Comparison of ENCODE assay signal across 8 cellular contexts in genomic region chr10:102802920-102803534, GRCh38. TPM values are rescaled to one million over a fixed set of nuclear protein-coding genes. Genes with fewer than 3 reads are reported as not detected.
A peak's percentile ranks its signal among the peaks of the same experiment; 100 is the strongest.
DNase-seq lines count a peak whose midpoint lies in the region; ATAC-seq, FAIRE-seq and TF ChIP-seq lines count a peak whose summit lies in the region.

No MANE protein-coding gene starts in this region.

- no peak overlapping the region for H3K27ac ChIP-seq in HCT116 (ENCODE audit: low read depth, low read length)
- H3K27ac ChIP-seq in keratinocyte (ENCODE audit: control insufficient read depth, insufficient read depth, low read length), result peak overlapping the region; percentile 74

- H3K27me3 ChIP-seq in HCT116 (ENCODE audit: insufficient read depth, low read length) (no peaks in the 10 kb centered on the region), keratinocyte (ENCODE audit: control insufficient read depth, extremely low read depth, insufficient read depth, low read length) (no peaks in the 10 kb centered on the region)

- H4K20me1 ChIP-seq in HCT116 (ENCODE audit: insufficient read depth) (no peaks in the 10 kb centered on the region), keratinocyte (ENCODE audit: control insufficient read depth, extremely low read depth, insufficient read depth, low read length) (no peaks in the 10 kb centered on the region)

- peak overlapping the region; percentile 90 to 94 for H3K27ac Mint-ChIP-seq in stimulated activated naive CD8-positive, alpha-beta T cell treated with anti-CD3 and anti-CD28 coated beads, Interleukin-15, amount 100 ng/mL, for 72 hours

- no peak for TF ChIP-seq RAD21 in HCT116 (IDR thresholded peaks at IDR 0.05; ENCODE audit: low read depth)

- H3K4me1 Mint-ChIP-seq in stimulated activated naive CD8-positive, alpha-beta T cell treated with anti-CD3 and anti-CD28 coated beads, Interleukin-15, amount 100 ng/mL, for 72 hours, result peaks cover 47% of the 10 kb centered on the region

- no peaks in the 10 kb centered on the region for H3K9me3 Mint-ChIP-seq in stimulated activated naive CD8-positive, alpha-beta T cell treated with anti-CD3 and anti-CD28 coated beads, Interleukin-15, amount 100 ng/mL, for 72 hours

- DNase-seq in A172 (ENCODE audit: low spot score) (peak; percentile 91), HCT116 (ENCODE audit: low read depth, low spot score) (no peak), astrocyte of the cerebellum (ENCODE audit: low read depth) (peak; percentile 95), keratinocyte (ENCODE audit: low read depth, low spot score) (no peak), cerebellar cortex (ENCODE audit: low spot score) (no peak), OCI-M1 (lab: John Stamatoyannopoulos, UW) (no peak), ecto neural progenitor cell (ENCODE audit: low spot score) (no peak)
- DNase-seq in stimulated activated naive CD8-positive, alpha-beta T cell treated with anti-CD3 and anti-CD28 coated beads, Interleukin-15, amount 100 ng/mL, for 72 hours, result peak in 1 of 2 donors; percentile 23

- H3K79me2 ChIP-seq in HCT116 (ENCODE audit: insufficient read depth, low read length) (no peaks in the 10 kb centered on the region), keratinocyte (ENCODE audit: control insufficient read depth, insufficient read depth, low read length) (no peaks in the 10 kb centered on the region)

- H3K4me3 Mint-ChIP-seq in stimulated activated naive CD8-positive, alpha-beta T cell treated with anti-CD3 and anti-CD28 coated beads, Interleukin-15, amount 100 ng/mL, for 72 hours, result peak overlapping the region; percentile 55 to 73

- 0 out of 2 replicates have a peak, but pooled peaks have one; percentile 20 for ATAC-seq in HCT116
- ATAC-seq in stimulated activated naive CD8-positive, alpha-beta T cell treated with anti-CD3 and anti-CD28 coated beads, Interleukin-15, amount 100 ng/mL, for 72 hours, result peak; percentile 92

- CTCF ChIA-PET in HCT116 (lab: Charles Lee), result no interaction called here

- no peaks in the 10 kb centered on the region for H3K4me1 ChIP-seq in HCT116 (ENCODE audit: control insufficient read depth in 1 of 2, insufficient read depth in 2 of 2, low read length in 2 of 2)
- H3K4me1 ChIP-seq in keratinocyte (ENCODE audit: control insufficient read depth, extremely low read depth, insufficient read depth, low read length), result peaks cover 28% of the 10 kb centered on the region

- H2AFZ ChIP-seq in HCT116 (ENCODE audit: low read depth, low read length, poor library complexity, severe bottlenecking) (no peak overlapping the region), keratinocyte (ENCODE audit: control insufficient read depth, low read length) (no peak overlapping the region)

- dilution Hi-C loops in keratinocyte (cut with MboI; ENCODE audit: extremely low pct_ligation_motif_present, low sequenced_read_pairs), result no loop called here

- intact Hi-C loops in HCT116 (cut with micrococcal nuclease), result no loop called here

- no peaks in the 10 kb centered on the region for H3K9me2 ChIP-seq in HCT116 (ENCODE audit: insufficient read depth)

- no peaks in the 10 kb centered on the region for H3K9me3 ChIP-seq in HCT116 (ENCODE audit: control insufficient read depth in 1 of 2, insufficient read depth in 1 of 2, low read depth in 1 of 2, low read length in 2 of 2)
- H3K9me3 ChIP-seq in keratinocyte (ENCODE audit: control insufficient read depth, low read depth, low read length), result no peaks in the 10 kb centered on the region

- TF ChIP-seq POLR2A in HCT116 (IDR thresholded peaks at IDR 0.05; ENCODE audit: borderline replicate concordance, extremely low read depth, insufficient read depth, insufficient read length), result no peak

- no TSS peak for BruUV-seq in HCT116 (replicated peaks; lab: Mats Ljungman, UMichigan)

- no peaks in the 10 kb centered on the region for H3K9me1 ChIP-seq in keratinocyte (ENCODE audit: control insufficient read depth, extremely low read depth, insufficient read depth, low read length)

- peaks cover 3 to 4% of the 10 kb centered on the region in 2 experiments; a peak in 2 of 4 replicates for H3K36me3 ChIP-seq in HCT116 (ENCODE audit: control insufficient read depth in 1 of 2, insufficient read depth in 2 of 2, low read length in 2 of 2)
- H3K36me3 ChIP-seq in keratinocyte (ENCODE audit: control insufficient read depth in 2 of 2, extremely low read depth in 1 of 2, insufficient read depth in 2 of 2, low read length in 2 of 2), result peaks cover 18 to 21% of the 10 kb centered on the region in 2 experiments

- RAD21 ChIA-PET in HCT116 (lab: Charles Lee; ENCODE audit: low non-redundant PET in 1 of 2, low total read pairs in 2 of 2, uncharacterized antibody in 2 of 2, unreplicated experiment in 2 of 2), result no interaction called here

- H3K4me3 ChIP-seq in HCT116 (replicated peaks in 1 of 2; ENCODE audit: low read depth in 1 of 2, low read length in 2 of 2) (no peak overlapping the region), astrocyte of the cerebellum (ENCODE audit: low read depth, low read length) (no peak overlapping the region), keratinocyte (ENCODE audit: control insufficient read depth in 2 of 3, extremely low read depth in 1 of 3, insufficient read depth in 2 of 3, low read depth in 1 of 3, low read length in 3 of 3) (no peak overlapping the region)

- no peak for FAIRE-seq in keratinocyte (lab: Jason Lieb, UNC)

- H3K27me3 Mint-ChIP-seq in stimulated activated naive CD8-positive, alpha-beta T cell treated with anti-CD3 and anti-CD28 coated beads, Interleukin-15, amount 100 ng/mL, for 72 hours, result no peaks in the 10 kb centered on the region

- TF ChIP-seq CTCF in HCT116 (IDR thresholded peaks at IDR 0.05 in 2 of 3, conservative IDR thresholded peaks at IDR 0.05 in 1 of 3; ENCODE audit: borderline replicate concordance in 1 of 3, insufficient read depth in 1 of 3, low read depth in 2 of 3, low read length in 2 of 3) (no peak), astrocyte of the cerebellum (IDR thresholded peaks at IDR 0.05; ENCODE audit: low read depth, low read length, missing control alignments) (no peak), keratinocyte (optimal IDR thresholded peaks at IDR 0.05 in 1 of 3, IDR thresholded peaks at IDR 0.05 in 1 of 3, conservative IDR thresholded peaks at IDR 0.05 in 1 of 3; ENCODE audit: extremely low read depth in 1 of 3, insufficient read depth in 2 of 3, low read length in 3 of 3) (no peak)

- in situ Hi-C loops in astrocyte of the cerebellum (cut with HindIII; ENCODE audit: low sequenced_read_pairs), result no loop called here

- no peak overlapping the region for H3K4me2 ChIP-seq in HCT116 (ENCODE audit: low read length)
- no peak overlapping the region for H3K4me2 ChIP-seq in keratinocyte (ENCODE audit: control insufficient read depth, extremely low read depth, insufficient read depth, low read depth, low read length)

- H3K9ac ChIP-seq in HCT116 (ENCODE audit: low read length) (no peak overlapping the region), keratinocyte (ENCODE audit: control insufficient read depth, extremely low read depth, insufficient read depth, low read length) (peak overlapping the region; percentile 24)

- POLR2A ChIA-PET in HCT116 (lab: Charles Lee), result no interaction called here

TF ChIP-seq in HCT116, 20 proteins besides CTCF, POLR2A, EP300 and RAD21 (continues in another document):
- no peak for TF ChIP-seq SP1 (IDR thresholded peaks at IDR 0.05; ENCODE audit: low read depth)

RNA-seq across cellular contexts. Expression of gene CYP17A1, which starts 34.2 kb away (rescaled TPM):
- not detected in 2 replicates for total RNA-seq in A172 (2014; rRNA removed; shearing (Covaris generic))
- 4.0 TPM for total RNA-seq in HCT116 (2021; ENCODE audit: unreplicated experiment)
- 0.04 TPM in 2 replicates for polyA plus RNA-seq in HCT116 (2012)
- not detected in 3 replicates for polyA plus RNA-seq in keratinocyte
- not detected for polyA plus RNA-seq in keratinocyte (2011; ENCODE audit: low read depth)
- polyA plus RNA-seq in keratinocyte (2011; cell fraction: cytosol; rRNA removed), result not detected in 2 replicates
- not detected in 2 replicates for polyA plus RNA-seq in keratinocyte (2011; cell fraction: nucleus; rRNA removed)
- polyA plus RNA-seq in keratinocyte (2012; ENCODE audit: low replicate concordance), result not detected in 2 replicates
- not detected in 3 replicates for polyA minus RNA-seq in keratinocyte
- polyA minus RNA-seq in keratinocyte (2011; cell fraction: cytosol; rRNA and poly(A)+ RNA removed), result not detected
- not detected in 2 replicates for polyA minus RNA-seq in keratinocyte (2011; cell fraction: nucleus; rRNA and poly(A)+ RNA removed)

RNA-seq across cellular contexts. Expression of gene BORCS7, which starts 51.0 kb away (rescaled TPM):
- total RNA-seq in A172 (2014; rRNA removed; shearing (Covaris generic)), result 18.9 and 21.9 TPM in 2 replicates
- 15.9 TPM for total RNA-seq in HCT116 (2021; ENCODE audit: unreplicated experiment)
- 16.4 and 18.4 TPM in 2 replicates for polyA plus RNA-seq in HCT116 (2012)
- 19.8 to 25.9 TPM (median 24.4 TPM) in 3 replicates for polyA plus RNA-seq in keratinocyte
- 10.3 TPM for polyA plus RNA-seq in keratinocyte (2011; ENCODE audit: low read depth)
- 27.1 and 31.2 TPM in 2 replicates for polyA plus RNA-seq in keratinocyte (2011; cell fraction: cytosol; rRNA removed)
- polyA plus RNA-seq in keratinocyte (2011; cell fraction: nucleus; rRNA removed), result 13.2 and 14.6 TPM in 2 replicates
- polyA plus RNA-seq in keratinocyte (2012; ENCODE audit: low replicate concordance), result 8.4 and 10.4 TPM in 2 replicates
- polyA minus RNA-seq in keratinocyte, result 1.6 to 9.0 TPM (median 8.7 TPM) in 3 replicates
- polyA minus RNA-seq in keratinocyte (2011; cell fraction: cytosol; rRNA and poly(A)+ RNA removed), result 11.3 TPM
- 4.0 and 5.8 TPM in 2 replicates for polyA minus RNA-seq in keratinocyte (2011; cell fraction: nucleus; rRNA and poly(A)+ RNA removed)

RNA-seq across cellular contexts. Expression of gene WBP1L, which starts 59.3 kb away (rescaled TPM):
- 19.1 and 26.4 TPM in 2 replicates for total RNA-seq in A172 (2014; rRNA removed; shearing (Covaris generic))
- total RNA-seq in HCT116 (2021; ENCODE audit: unreplicated experiment), result 25.2 TPM
- 25.3 and 27.1 TPM in 2 replicates for polyA plus RNA-seq in HCT116 (2012)
- 24.3 to 45.7 TPM (median 27.3 TPM) in 3 replicates for polyA plus RNA-seq in keratinocyte
- polyA plus RNA-seq in keratinocyte (2011; ENCODE audit: low read depth), result 25.9 TPM
- polyA plus RNA-seq in keratinocyte (2011; cell fraction: cytosol; rRNA removed), result 30.8 and 32.7 TPM in 2 replicates
- polyA plus RNA-seq in keratinocyte (2011; cell fraction: nucleus; rRNA removed), result 33.6 and 38.0 TPM in 2 replicates
- polyA plus RNA-seq in keratinocyte (2012; ENCODE audit: low replicate concordance), result 21.5 and 33.4 TPM in 2 replicates
- polyA minus RNA-seq in keratinocyte, result 42.8 to 84.0 TPM (median 50.9 TPM) in 3 replicates
- polyA minus RNA-seq in keratinocyte (2011; cell fraction: cytosol; rRNA and poly(A)+ RNA removed), result 51.8 TPM
- 41.7 and 46.7 TPM in 2 replicates for polyA minus RNA-seq in keratinocyte (2011; cell fraction: nucleus; rRNA and poly(A)+ RNA removed)

Comparison
In these comparisons a context has a peak if more than half of its experiments do, and no peak if none do; other contexts are left out.
1. DNase-seq: peak in A172 (single experiment) and astrocyte of the cerebellum (single experiment); none in HCT116 (single experiment), keratinocyte (single experiment), cerebellar cortex (single experiment), OCI-M1 (single experiment) and ecto neural progenitor cell (single experiment).